ENCODE assay signal across 8 cellular contexts in the genomic region with DNA sequence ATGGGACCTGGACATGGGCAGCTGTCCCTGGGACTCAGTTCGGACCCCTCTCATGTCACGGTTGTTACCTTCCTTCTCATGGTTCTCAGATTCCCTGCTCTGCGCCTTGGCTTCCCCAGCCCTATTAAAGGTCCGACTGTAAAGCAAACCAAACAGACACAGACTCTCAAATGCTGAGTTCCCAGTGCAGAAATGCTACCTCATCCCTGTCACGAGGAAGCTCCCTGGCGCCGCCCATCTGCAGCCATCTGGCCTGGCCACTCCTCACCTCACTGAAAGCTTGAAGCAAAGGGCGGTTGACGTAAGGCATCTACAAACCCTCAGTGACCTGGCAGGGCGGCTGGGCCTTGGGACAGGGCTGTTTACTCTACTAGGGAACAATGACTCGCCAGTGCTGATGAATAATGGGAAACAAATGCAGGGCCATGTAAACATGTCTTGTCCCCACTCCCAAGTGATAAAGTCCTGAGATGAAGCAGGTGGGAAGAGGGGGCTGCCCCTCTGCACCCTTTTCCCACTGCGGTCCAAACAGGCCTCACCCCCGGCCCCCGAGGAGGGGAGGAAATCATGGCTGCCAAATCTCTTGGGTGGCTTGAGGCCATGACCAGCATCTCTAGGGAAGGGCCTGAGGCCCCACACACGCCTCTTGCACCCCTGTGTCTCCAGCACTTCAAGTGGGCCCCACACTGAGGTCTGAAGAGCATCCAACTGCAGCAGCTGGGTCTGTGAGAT. TPM values are rescaled to one million over a fixed set of nuclear protein-coding genes. Genes with fewer than 3 reads are reported as not detected.
DNase-seq lines count a peak whose midpoint lies in the region; ATAC-seq and TF ChIP-seq lines count a peak whose summit lies in the region.

No MANE protein-coding gene starts in this region.

- no peaks in the 10 kb centered on the region for H4K20me1 ChIP-seq in fibroblast of lung (ENCODE audit: control insufficient read depth, extremely low read depth, insufficient read depth, low read length)

- TF ChIP-seq CTCF in fibroblast of lung (conservative IDR thresholded peaks at IDR 0.05 in 1 of 2, IDR thresholded peaks at IDR 0.05 in 1 of 2; ENCODE audit: low read depth in 1 of 2, low read length in 2 of 2) (no peak), retinal pigment epithelial cell (conservative IDR thresholded peaks at IDR 0.05; ENCODE audit: low read depth, low read length) (no peak)

- no peak overlapping the region for H2AFZ ChIP-seq in fibroblast of lung (ENCODE audit: low read length)

- H3K27ac Mint-ChIP-seq in activated T-helper 2 cell treated with anti-CD3 and anti-CD28 coated beads, Interferon-gamma antibody, Interleukin-2, Interleukin-4, amounts not matched to agents 10 μg/mL and 5 μg/mL and 100 μg/mL, durations not matched to agents 14 hours and 24 hours and 36 hours = no peak overlapping the region

- H3K79me2 ChIP-seq in fibroblast of lung (ENCODE audit: control insufficient read depth, insufficient read depth, low read length) = no peaks in the 10 kb centered on the region

- peaks cover 2% of the 10 kb centered on the region for H3K4me1 Mint-ChIP-seq in activated T-helper 2 cell treated with anti-CD3 and anti-CD28 coated beads, Interferon-gamma antibody, Interleukin-2, Interleukin-4, amounts not matched to agents 10 μg/mL and 5 μg/mL and 100 μg/mL, durations not matched to agents 14 hours and 24 hours and 36 hours (ENCODE audit: low read depth)

- no peaks in the 10 kb centered on the region for H3K27me3 ChIP-seq in fibroblast of lung (ENCODE audit: control insufficient read depth, insufficient read depth, low read length)

- DNase-seq in G401 (ENCODE audit: low spot score) (peak; percentile 67), NCI-H526 (lab: John Stamatoyannopoulos, UW) (peak; percentile 60 to 82), fibroblast of lung (ENCODE audit: low read depth in 2 of 2) (peak in 1 of 2 donors; percentile 85), retinal pigment epithelial cell (ENCODE audit: low read depth) (peak; percentile 43), MV-4-11 (lab: John Stamatoyannopoulos, UW) (no peak)
- no peak for DNase-seq in activated T-helper 2 cell treated with anti-CD3 and anti-CD28 coated beads, Interferon-gamma antibody, Interleukin-2, Interleukin-4, amounts not matched to agents 10 μg/mL and 5 μg/mL and 100 μg/mL, durations not matched to agents 14 hours and 24 hours and 36 hours (ENCODE audit: low spot score)

- peak overlapping the region; percentile 27 for H3K27ac ChIP-seq in fibroblast of lung (ENCODE audit: insufficient read depth, low read length)

- H3K27me3 Mint-ChIP-seq in activated T-helper 2 cell treated with anti-CD3 and anti-CD28 coated beads, Interferon-gamma antibody, Interleukin-2, Interleukin-4, amounts not matched to agents 10 μg/mL and 5 μg/mL and 100 μg/mL, durations not matched to agents 14 hours and 24 hours and 36 hours (ENCODE audit: low read depth) = no peaks in the 10 kb centered on the region

- ATAC-seq in GM18868 (IDR thresholded peaks at IDR 0.05; ENCODE audit: unreplicated experiment) = no peak
- no peak for ATAC-seq in GM19328 (IDR thresholded peaks at IDR 0.05; ENCODE audit: unreplicated experiment)

- H3K36me3 ChIP-seq in fibroblast of lung (ENCODE audit: control insufficient read depth, insufficient read depth, low read length) = no peaks in the 10 kb centered on the region

- H3K9me3 ChIP-seq in fibroblast of lung (ENCODE audit: control insufficient read depth, insufficient read depth, low read depth, low read length) = no peaks in the 10 kb centered on the region

- no peaks in the 10 kb centered on the region for H3K36me3 Mint-ChIP-seq in activated T-helper 2 cell treated with anti-CD3 and anti-CD28 coated beads, Interferon-gamma antibody, Interleukin-2, Interleukin-4, amounts not matched to agents 10 μg/mL and 5 μg/mL and 100 μg/mL, durations not matched to agents 14 hours and 24 hours and 36 hours (ENCODE audit: low read depth)

- H3K4me2 ChIP-seq in fibroblast of lung (ENCODE audit: extremely low read depth, insufficient read depth, low read length) = no peak overlapping the region

- intact Hi-C loops in activated T-helper 2 cell treated with anti-CD3 and anti-CD28 coated beads, Interferon-gamma antibody, Interleukin-2, Interleukin-4, amounts not matched to agents 10 μg/mL and 5 μg/mL and 100 μg/mL, durations not matched to agents 14 hours and 24 hours and 36 hours (cut with micrococcal nuclease) = no loop called here

- no peak overlapping the region for H3K9ac ChIP-seq in fibroblast of lung (ENCODE audit: insufficient read depth, low read length)

- H3K9me3 Mint-ChIP-seq in activated T-helper 2 cell treated with anti-CD3 and anti-CD28 coated beads, Interferon-gamma antibody, Interleukin-2, Interleukin-4, amounts not matched to agents 10 μg/mL and 5 μg/mL and 100 μg/mL, durations not matched to agents 14 hours and 24 hours and 36 hours = no peaks in the 10 kb centered on the region

- no peaks in the 10 kb centered on the region for H3K4me1 ChIP-seq in fibroblast of lung (ENCODE audit: control insufficient read depth, extremely low read depth, insufficient read depth, low read length)

- no peak overlapping the region for H3K4me3 Mint-ChIP-seq in activated T-helper 2 cell treated with anti-CD3 and anti-CD28 coated beads, Interferon-gamma antibody, Interleukin-2, Interleukin-4, amounts not matched to agents 10 μg/mL and 5 μg/mL and 100 μg/mL, durations not matched to agents 14 hours and 24 hours and 36 hours (ENCODE audit: low read depth)

- H3K4me3 ChIP-seq in fibroblast of lung (replicated peaks in 1 of 4; ENCODE audit: control extremely low read depth in 1 of 4, insufficient read depth in 1 of 4, low read depth in 3 of 4, low read length in 4 of 4) = no peak overlapping the region
- no peak overlapping the region for H3K4me3 ChIP-seq in retinal pigment epithelial cell (ENCODE audit: low read length)

- in situ Hi-C loops in G401 (cut with HindIII; ENCODE audit: low sequenced_read_pairs) = no loop called here

RNA-seq across cellular contexts. Expression of gene SCUBE1, which starts 49.3 kb away (rescaled TPM):
- 10.4 and 28.9 TPM in 2 replicates for total RNA-seq in G401 (2014; rRNA removed; shearing (Covaris generic))
- 0.17 and 0.51 TPM in 2 replicates for total RNA-seq in fibroblast of lung
- not detected in 2 replicates for polyA plus RNA-seq in fibroblast of lung
- not detected in 2 replicates for polyA plus RNA-seq in fibroblast of lung (2012)
- polyA minus RNA-seq in fibroblast of lung (ENCODE audit: low replicate concordance) = not detected in 2 replicates
- not detected in 2 replicates for total RNA-seq in activated T-helper 2 cell treated with anti-CD3 and anti-CD28 coated beads, Interferon-gamma antibody, Interleukin-2, Interleukin-4, amounts not matched to agents 10 μg/mL and 5 μg/mL and 100 μg/mL, durations not matched to agents 14 hours and 24 hours and 36 hours

Comparison
In these comparisons a context has a peak if more than half of its experiments do, and no peak if none do; other contexts are left out.
1. DNase-seq: peak in G401 (single experiment), NCI-H526 (2 of 2) and retinal pigment epithelial cell (single experiment); none in MV-4-11 (single experiment) and activated T-helper 2 cell treated with anti-CD3 and anti-CD28 coated beads, Interferon-gamma antibody, Interleukin-2, Interleukin-4, amounts not matched to agents 10 μg/mL and 5 μg/mL and 100 μg/mL, durations not matched to agents 14 hours and 24 hours and 36 hours (single experiment).